Comparison of ENCODE assay signal across 2 cellular contexts in the genomic region with DNA sequence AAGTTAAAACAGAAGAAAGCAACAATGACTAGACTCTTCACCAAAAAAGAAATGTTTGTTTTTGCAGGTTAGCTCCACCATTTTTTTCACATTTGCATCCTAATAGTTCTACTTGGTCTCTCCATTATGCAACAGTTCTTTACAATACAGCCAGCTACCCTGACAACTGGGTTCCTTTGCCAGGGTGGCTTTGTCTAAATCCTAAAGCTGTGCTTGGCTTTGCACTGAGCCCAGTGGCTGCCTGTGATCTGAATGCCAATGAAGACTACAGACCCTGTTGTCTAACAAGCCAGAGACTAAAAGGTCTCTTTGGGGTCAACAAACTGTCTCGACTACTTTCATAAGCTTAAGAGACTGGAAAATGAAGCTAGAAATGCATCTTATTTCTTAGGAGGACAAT.
A peak's percentile ranks its signal among the peaks of the same experiment; 100 is the strongest.
TF ChIP-seq lines count a peak whose summit lies in the region.

No MANE protein-coding gene starts in this region.

TF ChIP-seq in liver, 16 proteins besides CTCF, POLR2A, EP300 and RAD21:
- TF ChIP-seq NR2F2 (IDR thresholded peaks at IDR 0.05) (no peak), YY1 (IDR thresholded peaks at IDR 0.05) (peak; percentile 18), HNF4G (IDR thresholded peaks at IDR 0.05) (no peak)
TF ChIP-seq in liver: peak in this region for 1.

TF ChIP-seq in HepG2, 621 proteins besides CTCF, POLR2A, EP300 and RAD21:
- TF ChIP-seq TP53 (CRISPR knock-in tag; conservative IDR thresholded peaks at IDR 0.05) (no peak), ZNF773 (CRISPR knock-in tag; IDR thresholded peaks at IDR 0.05; ENCODE audit: borderline replicate concordance) (no peak), BCL6 (CRISPR knock-in tag; IDR thresholded peaks at IDR 0.05) (no peak), ZNF430 (CRISPR knock-in tag; IDR thresholded peaks at IDR 0.05) (no peak)
- TF ChIP-seq, protein P1, sequence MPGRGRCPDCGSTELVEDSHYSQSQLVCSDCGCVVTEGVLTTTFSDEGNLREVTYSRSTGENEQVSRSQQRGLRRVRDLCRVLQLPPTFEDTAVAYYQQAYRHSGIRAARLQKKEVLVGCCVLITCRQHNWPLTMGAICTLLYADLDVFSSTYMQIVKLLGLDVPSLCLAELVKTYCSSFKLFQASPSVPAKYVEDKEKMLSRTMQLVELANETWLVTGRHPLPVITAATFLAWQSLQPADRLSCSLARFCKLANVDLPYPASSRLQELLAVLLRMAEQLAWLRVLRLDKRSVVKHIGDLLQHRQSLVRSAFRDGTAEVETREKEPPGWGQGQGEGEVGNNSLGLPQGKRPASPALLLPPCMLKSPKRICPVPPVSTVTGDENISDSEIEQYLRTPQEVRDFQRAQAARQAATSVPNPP (CRISPR knock-in tag; IDR thresholded peaks at IDR 0.05): no peak
- TF ChIP-seq, protein P2, sequence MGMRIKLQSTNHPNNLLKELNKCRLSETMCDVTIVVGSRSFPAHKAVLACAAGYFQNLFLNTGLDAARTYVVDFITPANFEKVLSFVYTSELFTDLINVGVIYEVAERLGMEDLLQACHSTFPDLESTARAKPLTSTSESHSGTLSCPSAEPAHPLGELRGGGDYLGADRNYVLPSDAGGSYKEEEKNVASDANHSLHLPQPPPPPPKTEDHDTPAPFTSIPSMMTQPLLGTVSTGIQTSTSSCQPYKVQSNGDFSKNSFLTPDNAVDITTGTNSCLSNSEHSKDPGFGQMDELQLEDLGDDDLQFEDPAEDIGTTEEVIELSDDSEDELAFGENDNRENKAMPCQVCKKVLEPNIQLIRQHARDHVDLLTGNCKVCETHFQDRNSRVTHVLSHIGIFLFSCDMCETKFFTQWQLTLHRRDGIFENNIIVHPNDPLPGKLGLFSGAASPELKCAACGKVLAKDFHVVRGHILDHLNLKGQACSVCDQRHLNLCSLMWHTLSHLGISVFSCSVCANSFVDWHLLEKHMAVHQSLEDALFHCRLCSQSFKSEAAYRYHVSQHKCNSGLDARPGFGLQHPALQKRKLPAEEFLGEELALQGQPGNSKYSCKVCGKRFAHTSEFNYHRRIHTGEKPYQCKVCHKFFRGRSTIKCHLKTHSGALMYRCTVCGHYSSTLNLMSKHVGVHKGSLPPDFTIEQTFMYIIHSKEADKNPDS (CRISPR knock-in tag; IDR thresholded peaks at IDR 0.05): no peak
TF ChIP-seq in HepG2: peak in this region for 0.
